Comparison of ENCODE assay signal across 9 cellular contexts in the genomic region with DNA sequence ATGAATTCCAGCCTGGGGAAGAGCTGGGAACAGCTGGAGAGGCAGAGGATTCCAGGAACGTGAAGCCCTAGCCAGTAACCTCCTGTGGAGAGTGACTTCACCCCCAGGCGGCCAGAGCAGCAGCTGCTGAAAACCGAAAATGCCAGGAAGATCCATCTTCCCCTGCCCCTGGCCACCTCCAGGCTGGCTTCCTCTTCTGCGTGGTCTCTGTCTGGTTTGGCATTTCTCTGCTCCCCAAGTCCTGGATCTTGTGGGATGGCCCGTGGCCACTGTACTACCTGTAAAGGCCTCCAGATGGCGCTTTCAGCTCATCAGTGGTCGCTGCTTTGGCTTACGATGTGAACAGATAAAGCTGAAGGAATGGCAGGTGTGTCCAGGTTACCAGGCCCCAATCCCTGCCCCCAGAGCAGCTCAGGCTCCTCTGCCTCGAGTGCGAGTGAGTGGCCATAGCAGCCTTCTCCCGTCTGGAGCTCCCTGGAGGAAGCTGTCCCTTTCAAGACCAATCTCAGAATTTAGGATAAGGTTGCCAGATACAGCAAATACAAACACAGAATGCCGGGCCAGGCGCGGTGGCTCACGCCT.
DNase-seq lines count a peak whose midpoint lies in the region; ATAC-seq and TF ChIP-seq lines count a peak whose summit lies in the region.
"Had no signal": no experiment of that assay in that cellular context is flagged by ENCODE, and none has a peak within 500 bp of the region (broad histone marks: within the 10 kb centered on the region; RNA-seq: fewer than 3 reads in every experiment).

No MANE protein-coding gene starts in this region.

- no peaks in the 10 kb centered on the region for H3K4me1 Mint-ChIP-seq in activated T-cell treated with anti-CD3 and anti-CD28 coated beads, Interleukin-2, amount 50 U/mL, for 24 hours (ENCODE audit: low read depth)
- H3K4me1 Mint-ChIP-seq in nephron: peaks cover 5% of the 10 kb centered on the region
- H3K4me1 Mint-ChIP-seq: activated naive CD4-positive, alpha-beta T cell treated with anti-CD3 and anti-CD28 coated beads, Interleukin-2, amount 50 U/mL, for 24 hours had no signal

- no peaks in the 10 kb centered on the region for H3K9me3 Mint-ChIP-seq in activated T-cell treated with anti-CD3 and anti-CD28 coated beads, Interleukin-2, amount 50 U/mL, for 24 hours
- no peaks in the 10 kb centered on the region for H3K9me3 Mint-ChIP-seq in nephron
- H3K9me3 Mint-ChIP-seq: activated naive CD4-positive, alpha-beta T cell treated with anti-CD3 and anti-CD28 coated beads, Interleukin-2, amount 50 U/mL, for 24 hours had no signal

- TF ChIP-seq CTCF in fibroblast of mammary gland (conservative IDR thresholded peaks at IDR 0.05; ENCODE audit: control insufficient read depth, insufficient read depth, low read depth, low read length) (peak; percentile 93), nephron (IDR thresholded peaks at IDR 0.05; ENCODE audit: unreplicated experiment in 3 of 3) (peak; percentile 87 to 97 (median 93))

- no peak overlapping the region for H3K27ac Mint-ChIP-seq in activated T-cell treated with anti-CD3 and anti-CD28 coated beads, Interleukin-2, amount 50 U/mL, for 24 hours
- H3K27ac Mint-ChIP-seq in nephron: no peak overlapping the region
- H3K27ac Mint-ChIP-seq: activated naive CD4-positive, alpha-beta T cell treated with anti-CD3 and anti-CD28 coated beads, Interleukin-2, amount 50 U/mL, for 24 hours had no signal

- H3K4me3 Mint-ChIP-seq in activated T-cell treated with anti-CD3 and anti-CD28 coated beads, Interleukin-2, amount 50 U/mL, for 24 hours: no peak overlapping the region
- H3K4me3 Mint-ChIP-seq in nephron: no peak overlapping the region
- H3K4me3 Mint-ChIP-seq: activated naive CD4-positive, alpha-beta T cell treated with anti-CD3 and anti-CD28 coated beads, Interleukin-2, amount 50 U/mL, for 24 hours had no signal

- H3K4me3 ChIP-seq in fibroblast of mammary gland (ENCODE audit: control insufficient read depth, low read depth, low read length): no peak overlapping the region

- H3K36me3 Mint-ChIP-seq in activated T-cell treated with anti-CD3 and anti-CD28 coated beads, Interleukin-2, amount 50 U/mL, for 24 hours (ENCODE audit: low read depth): no peaks in the 10 kb centered on the region
- no peaks in the 10 kb centered on the region for H3K36me3 Mint-ChIP-seq in nephron (ENCODE audit: low read depth)
- H3K36me3 Mint-ChIP-seq: activated naive CD4-positive, alpha-beta T cell treated with anti-CD3 and anti-CD28 coated beads, Interleukin-2, amount 50 U/mL, for 24 hours had no signal

- no peak for ATAC-seq in HG03342 (IDR thresholded peaks at IDR 0.05; ENCODE audit: unreplicated experiment)

- DNase-seq in DMS53 treated with DMSO at 0.1 percent for 48 hours (lab: John Stamatoyannopoulos, UW; ENCODE audit: unreplicated experiment) (peak; percentile 63), Kasumi-1 (lab: John Stamatoyannopoulos, UW) (peak; percentile 62 to 73), OCI-M2 (lab: John Stamatoyannopoulos, UW; ENCODE audit: unreplicated experiment) (peak; percentile 44), fibroblast of mammary gland (ENCODE audit: low read depth) (peak; percentile 79)
- DNase-seq in activated T-cell treated with anti-CD3 and anti-CD28 coated beads, Interleukin-2, amount 50 U/mL, for 24 hours: peak; percentile 88
- DNase-seq in stimulated activated naive CD4-positive, alpha-beta T cell treated with Interleukin-2 at 50 U/mL for 16 hours (lab: John Stamatoyannopoulos, UW): peak; percentile 58

- peaks cover 36% of the 10 kb centered on the region for H3K27me3 Mint-ChIP-seq in activated T-cell treated with anti-CD3 and anti-CD28 coated beads, Interleukin-2, amount 50 U/mL, for 24 hours
- H3K27me3 Mint-ChIP-seq in nephron (ENCODE audit: low read depth): peaks cover 48% of the 10 kb centered on the region
